ENCODE assay signal across 10 cellular contexts in the genomic region with DNA sequence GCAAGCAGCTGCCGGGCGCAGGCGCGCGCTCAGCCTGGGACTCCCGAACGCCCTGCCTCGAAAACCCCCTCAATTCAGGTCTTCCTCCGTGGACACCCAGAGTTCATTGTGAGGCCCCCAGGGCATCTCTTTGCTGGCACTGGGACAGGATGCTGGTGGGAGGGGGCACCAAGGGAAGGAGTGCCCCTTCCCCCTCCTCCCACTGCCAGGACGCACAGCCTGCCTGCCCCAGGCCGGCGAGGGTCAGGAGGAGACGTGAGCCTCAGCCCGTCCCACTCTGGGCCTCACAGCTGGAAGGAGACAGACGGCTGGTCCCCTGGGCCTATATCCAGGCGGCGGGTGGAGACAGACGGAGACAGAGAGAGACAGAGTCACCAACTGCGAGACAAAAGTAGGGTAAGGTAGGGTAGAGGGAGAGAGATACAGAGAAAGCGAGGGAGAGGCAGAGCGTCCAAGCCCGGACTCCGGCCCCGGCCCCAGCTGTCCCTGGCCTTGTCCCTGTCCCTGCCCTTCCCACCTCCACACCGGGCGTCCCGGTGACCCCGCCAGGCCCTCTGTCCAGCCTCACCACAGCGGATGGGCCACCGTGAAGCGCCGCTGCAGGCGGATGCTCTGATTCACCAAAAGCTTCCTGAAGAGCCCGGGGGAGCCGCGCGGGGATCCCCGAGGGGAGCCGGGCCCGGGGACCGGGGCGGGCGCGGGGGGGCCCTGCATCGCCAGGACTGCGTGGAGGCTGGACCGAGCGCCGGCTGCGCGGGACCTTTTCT. TPM values are rescaled to one million over a fixed set of nuclear protein-coding genes. Genes with fewer than 3 reads are reported as not detected.
DNase-seq lines count a peak whose midpoint lies in the region; ATAC-seq, FAIRE-seq and TF ChIP-seq lines count a peak whose summit lies in the region.
"Had no signal": no experiment of that assay in that cellular context is flagged by ENCODE, and none has a peak within 500 bp of the region (broad histone marks: within the 10 kb centered on the region; RNA-seq: fewer than 3 reads in every experiment).

A gene (minus strand): TSS at position 737 of the 767 bp plus-strand sequence. CDS start 23 bp downstream, at position 714.

- FAIRE-seq in kidney (lab: Jason Lieb, UNC): no peak
- FAIRE-seq: GM19239, keratinocyte had no signal

- peaks cover 0 to 19% of the 10 kb centered on the region in 2 donors for H3K4me1 ChIP-seq in kidney (ENCODE audit: control insufficient read depth in 1 of 2, insufficient read depth in 1 of 2, low read depth in 1 of 2, low read length in 2 of 2)
- peaks cover 21% of the 10 kb centered on the region for H3K4me1 ChIP-seq in testis

- no peak within 1 kb of the TSS for H3K4me3 ChIP-seq in kidney (ENCODE audit: low read length in 2 of 2)
- H3K4me3 ChIP-seq in testis: peak within 1 kb of the TSS in 1 of 2 donors; percentile 61

- H3K36me3 ChIP-seq in kidney (ENCODE audit: control insufficient read depth in 1 of 2, insufficient read depth in 2 of 2, low read length in 2 of 2) (no peaks in the 10 kb centered on the region), testis (ENCODE audit: low read depth, missing control alignments) (no peaks in the 10 kb centered on the region)

- TF ChIP-seq CTCF in kidney (IDR thresholded peaks at IDR 0.05; ENCODE audit: borderline replicate concordance, extremely low read depth, insufficient read depth) (no peak), testis (IDR thresholded peaks at IDR 0.05) (no peak)

- H3K9ac ChIP-seq in kidney (ENCODE audit: low read length in 2 of 2): peak within 1 kb of the TSS; percentile 19 to 34

- intact Hi-C loops in activated T-helper 1 cell treated with anti-CD3 and anti-CD28 coated beads, Interleukin-12 subunit alpha, Interleukin-12 subunit beta, Interleukin-2, Interleukin-4 antibody, amounts not matched to agents 30 ng/mL and 10 ng/mL and 1 ng/mL, durations not matched to agents 14 hours and 24 hours and 36 hours (cut with micrococcal nuclease): loop anchor here (2.0 to 5.0 kb wide), 2 partner anchors 25 to 166 kb away; no protein-coding TSS in a partner anchor
- intact Hi-C loops in kidney (cut with DNase I): no loop called here
- intact Hi-C loops in testis (cut with DNase I; ENCODE audit: low total_unique reads): no loop called here

- H3K9me3 ChIP-seq in kidney (ENCODE audit: control insufficient read depth in 1 of 2, low read length in 2 of 2) (no peaks in the 10 kb centered on the region), testis (no peaks in the 10 kb centered on the region)

- no peak for DNase-seq in activated T-cell treated with anti-CD3 and anti-CD28 coated beads, Interleukin-2, amount 50 U/mL, for 24 hours
- DNase-seq in activated T-cell treated with anti-CD3 and anti-CD28 coated beads, Interleukin-2, amount 50 U/mL, for 4 hours: no peak
- no peak for DNase-seq in activated T-helper 1 cell treated with anti-CD3 and anti-CD28 coated beads, Interleukin-12 subunit alpha, Interleukin-12 subunit beta, Interleukin-2, Interleukin-4 antibody, amounts not matched to agents 30 ng/mL and 10 ng/mL and 1 ng/mL, durations not matched to agents 14 hours and 24 hours and 36 hours (ENCODE audit: low spot score)
- peak; percentile 86 for DNase-seq in kidney
- DNase-seq in testis: no peak
- DNase-seq in epidermal melanocyte (ENCODE audit: insufficient read length, low spot score): no peak
- no peak for DNase-seq in CD1c-positive myeloid dendritic cell (ENCODE audit: extremely low spot score)
- DNase-seq in NK-92 treated with Interleukin-12 subunit alpha and Interleukin-12 subunit beta, amount 100 ng/mL, for 24 hours (lab: John Stamatoyannopoulos, UW): no peak

- TF ChIP-seq POLR2A in testis (IDR thresholded peaks at IDR 0.05): no peak

- no peak for ATAC-seq in activated T-cell treated with anti-CD3 and anti-CD28 coated beads, Interleukin-2, amount 50 U/mL, for 4 hours

- peak within 1 kb of the TSS; percentile 74 for H3K4me3 Mint-ChIP-seq in activated T-cell treated with anti-CD3 and anti-CD28 coated beads, Interleukin-2, amount 50 U/mL, for 24 hours
- H3K4me3 Mint-ChIP-seq in activated T-cell treated with anti-CD3 and anti-CD28 coated beads, Interleukin-2, amount 50 U/mL, for 4 hours: no peak within 1 kb of the TSS
- peak within 1 kb of the TSS; percentile 54 for H3K4me3 Mint-ChIP-seq in activated T-helper 1 cell treated with anti-CD3 and anti-CD28 coated beads, Interleukin-12 subunit alpha, Interleukin-12 subunit beta, Interleukin-2, Interleukin-4 antibody, amounts not matched to agents 30 ng/mL and 10 ng/mL and 1 ng/mL, durations not matched to agents 14 hours and 24 hours and 36 hours

- no peaks in the 10 kb centered on the region for H3K9me3 Mint-ChIP-seq in activated T-cell treated with anti-CD3 and anti-CD28 coated beads, Interleukin-2, amount 50 U/mL, for 24 hours
- H3K9me3 Mint-ChIP-seq in activated T-cell treated with anti-CD3 and anti-CD28 coated beads, Interleukin-2, amount 50 U/mL, for 4 hours: no peaks in the 10 kb centered on the region
- H3K9me3 Mint-ChIP-seq in activated T-helper 1 cell treated with anti-CD3 and anti-CD28 coated beads, Interleukin-12 subunit alpha, Interleukin-12 subunit beta, Interleukin-2, Interleukin-4 antibody, amounts not matched to agents 30 ng/mL and 10 ng/mL and 1 ng/mL, durations not matched to agents 14 hours and 24 hours and 36 hours: no peaks in the 10 kb centered on the region

- H3K27me3 ChIP-seq in testis: no peaks in the 10 kb centered on the region

- no peak within 1 kb of the TSS for H3K27ac Mint-ChIP-seq in activated T-cell treated with anti-CD3 and anti-CD28 coated beads, Interleukin-2, amount 50 U/mL, for 24 hours
- H3K27ac Mint-ChIP-seq in activated T-helper 1 cell treated with anti-CD3 and anti-CD28 coated beads, Interleukin-12 subunit alpha, Interleukin-12 subunit beta, Interleukin-2, Interleukin-4 antibody, amounts not matched to agents 30 ng/mL and 10 ng/mL and 1 ng/mL, durations not matched to agents 14 hours and 24 hours and 36 hours: no peak within 1 kb of the TSS

- 1 to 4% methylated on average over 16 to 41 of the region's 51 CpGs for WGBS in testis, 2 donors

- H3K4me1 Mint-ChIP-seq in activated T-cell treated with anti-CD3 and anti-CD28 coated beads, Interleukin-2, amount 50 U/mL, for 24 hours (ENCODE audit: low read depth): peaks cover 23% of the 10 kb centered on the region
- peaks cover 23% of the 10 kb centered on the region for H3K4me1 Mint-ChIP-seq in activated T-cell treated with anti-CD3 and anti-CD28 coated beads, Interleukin-2, amount 50 U/mL, for 4 hours (ENCODE audit: low read depth)
- peaks cover 9% of the 10 kb centered on the region for H3K4me1 Mint-ChIP-seq in activated T-helper 1 cell treated with anti-CD3 and anti-CD28 coated beads, Interleukin-12 subunit alpha, Interleukin-12 subunit beta, Interleukin-2, Interleukin-4 antibody, amounts not matched to agents 30 ng/mL and 10 ng/mL and 1 ng/mL, durations not matched to agents 14 hours and 24 hours and 36 hours (ENCODE audit: low read depth)

- H3K36me3 Mint-ChIP-seq in activated T-cell treated with anti-CD3 and anti-CD28 coated beads, Interleukin-2, amount 50 U/mL, for 24 hours (ENCODE audit: low read depth): no peaks in the 10 kb centered on the region
- H3K36me3 Mint-ChIP-seq in activated T-cell treated with anti-CD3 and anti-CD28 coated beads, Interleukin-2, amount 50 U/mL, for 4 hours (ENCODE audit: insufficient read depth): no peaks in the 10 kb centered on the region
- H3K36me3 Mint-ChIP-seq in activated T-helper 1 cell treated with anti-CD3 and anti-CD28 coated beads, Interleukin-12 subunit alpha, Interleukin-12 subunit beta, Interleukin-2, Interleukin-4 antibody, amounts not matched to agents 30 ng/mL and 10 ng/mL and 1 ng/mL, durations not matched to agents 14 hours and 24 hours and 36 hours (ENCODE audit: low read depth): peaks cover 5% of the 10 kb centered on the region

- peaks cover 80% of the 10 kb centered on the region for H3K27me3 Mint-ChIP-seq in activated T-cell treated with anti-CD3 and anti-CD28 coated beads, Interleukin-2, amount 50 U/mL, for 24 hours
- H3K27me3 Mint-ChIP-seq in activated T-cell treated with anti-CD3 and anti-CD28 coated beads, Interleukin-2, amount 50 U/mL, for 4 hours (ENCODE audit: low read depth): peaks cover 75% of the 10 kb centered on the region
- peaks cover 57% of the 10 kb centered on the region for H3K27me3 Mint-ChIP-seq in activated T-helper 1 cell treated with anti-CD3 and anti-CD28 coated beads, Interleukin-12 subunit alpha, Interleukin-12 subunit beta, Interleukin-2, Interleukin-4 antibody, amounts not matched to agents 30 ng/mL and 10 ng/mL and 1 ng/mL, durations not matched to agents 14 hours and 24 hours and 36 hours (ENCODE audit: insufficient read depth)

- H3K27ac ChIP-seq in kidney (ENCODE audit: low read depth in 2 of 2, low read length in 2 of 2) (peak within 1 kb of the TSS; percentile 71 to 73), testis (peak within 1 kb of the TSS; percentile 45 to 68)

RNA-seq across cellular contexts. Expression of the gene that starts here (rescaled TPM):
- total RNA-seq in activated T-cell treated with anti-CD3 and anti-CD28 coated beads, Interleukin-2, amount 50 U/mL, for 4 hours: not detected
- total RNA-seq in activated T-helper 1 cell treated with anti-CD3 and anti-CD28 coated beads, Interleukin-12 subunit alpha, Interleukin-12 subunit beta, Interleukin-2, Interleukin-4 antibody, amounts not matched to agents 30 ng/mL and 10 ng/mL and 1 ng/mL, durations not matched to agents 14 hours and 24 hours and 36 hours: not detected in 2 replicates
- total RNA-seq in kidney: 2.0 TPM
- not detected for polyA plus RNA-seq in kidney (ENCODE audit: insufficient read depth, low read depth, low replicate concordance)
- total RNA-seq in testis: 10 to 100 TPM in 1 of 2 donors, 1 to 10 TPM in 1; 7.1 to 19.5 TPM
- polyA plus RNA-seq in testis (ENCODE audit: insufficient read depth, low read depth, low replicate concordance): 5.7 TPM
- polyA plus RNA-seq: keratinocyte had no signal
